Comparison of ENCODE assay signal across 8 cellular contexts in the genomic region with DNA sequence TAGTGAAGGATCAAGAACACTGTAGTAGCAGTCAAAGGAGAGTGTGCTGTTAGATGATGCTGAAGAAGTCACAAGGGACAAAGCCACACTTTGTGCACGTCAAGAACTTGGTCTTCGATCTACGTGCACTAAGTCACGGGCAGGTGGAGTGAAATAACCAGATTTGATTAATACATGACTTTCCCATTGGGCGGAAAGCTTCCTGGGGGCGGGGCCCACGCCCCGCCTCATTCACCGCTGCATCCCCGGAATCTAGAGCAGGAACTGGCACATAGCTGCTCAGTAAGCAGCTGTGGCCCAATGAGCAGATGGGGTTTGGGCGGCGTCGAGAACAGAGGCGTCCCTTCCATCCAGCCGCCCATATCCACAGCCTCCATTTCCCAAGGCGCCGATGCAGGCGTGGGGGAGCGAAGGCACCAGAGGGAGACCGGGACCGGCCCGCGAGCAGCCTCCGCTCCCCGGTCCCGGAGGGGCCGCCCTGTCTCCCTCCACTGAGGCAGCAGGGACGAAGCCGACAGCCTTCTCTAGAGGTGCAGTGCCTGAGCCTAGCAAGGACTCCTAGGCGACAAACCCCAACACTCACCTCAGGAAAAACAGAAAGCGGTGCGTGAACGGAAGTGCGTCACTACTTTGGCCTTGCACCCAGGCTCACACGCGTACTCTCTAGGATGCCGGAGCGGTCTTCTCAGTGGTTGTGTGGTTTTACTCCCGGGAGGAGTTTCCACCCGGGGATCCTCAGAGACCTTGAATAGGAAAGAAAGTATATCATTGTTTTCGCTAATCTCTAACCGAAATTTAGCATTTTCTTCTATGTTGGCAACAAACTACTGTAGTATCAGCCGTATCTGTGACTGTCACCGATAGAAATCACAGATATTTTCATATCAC. TPM values are rescaled to one million over a fixed set of nuclear protein-coding genes. Genes with fewer than 3 reads are reported as not detected.
DNase-seq lines count a peak whose midpoint lies in the region; ATAC-seq and TF ChIP-seq lines count a peak whose summit lies in the region.

No MANE protein-coding gene starts in this region.

- peak overlapping the region; percentile 73 for H3K27ac ChIP-seq in KMS-11

- DNase-seq in DMS79 treated with DMSO at 0.1 percent for 48 hours (lab: John Stamatoyannopoulos, UW) (peak; percentile 76), RPMI7951 (ENCODE audit: low read depth) (peak; percentile 92), fibroblast of mammary gland (ENCODE audit: low read depth) (peak; percentile 96)
- peak; percentile 61 to 91 (median 86) for DNase-seq in naive thymus-derived CD8-positive, alpha-beta T cell
- peak; percentile 79 for DNase-seq in stimulated activated naive B cell treated with anti-CD40 and anti-IgM and Interleukin-4, amounts not matched to agents 10 μg/mL and 1 μg/mL and 100 μg/mL, for 72 hours

- no peaks in the 10 kb centered on the region for H4K20me1 ChIP-seq in KMS-11 (ENCODE audit: insufficient read depth)

- H3K4me1 Mint-ChIP-seq in activated T-helper 17 cell treated with anti-CD3 and anti-CD28 coated beads, Interleukin-2, amount 50 U/mL, for 72 hours, result peaks cover 22% of the 10 kb centered on the region
- H3K4me1 Mint-ChIP-seq in naive thymus-derived CD8-positive, alpha-beta T cell, result peaks cover 16 to 21% (median 20%) of the 10 kb centered on the region in 4 donors
- peaks cover 10 to 15% of the 10 kb centered on the region in 2 donors for H3K4me1 Mint-ChIP-seq in stimulated activated naive B cell treated with anti-CD40 and anti-IgM and Interleukin-4, amounts not matched to agents 10 μg/mL and 1 μg/mL and 100 μg/mL, for 72 hours

- peaks cover 7% of the 10 kb centered on the region for H3K27me3 Mint-ChIP-seq in activated T-helper 17 cell treated with anti-CD3 and anti-CD28 coated beads, Interleukin-2, amount 50 U/mL, for 72 hours
- peaks cover 0 to 4% (median 0%) of the 10 kb centered on the region in 5 donors for H3K27me3 Mint-ChIP-seq in naive thymus-derived CD8-positive, alpha-beta T cell
- H3K27me3 Mint-ChIP-seq in stimulated activated naive B cell treated with anti-CD40 and anti-IgM and Interleukin-4, amounts not matched to agents 10 μg/mL and 1 μg/mL and 100 μg/mL, for 72 hours, result peaks cover 13% of the 10 kb centered on the region in 2 donors

- peak overlapping the region; percentile 93 for H2AFZ ChIP-seq in KMS-11 (ENCODE audit: low read depth)

- peak; percentile 86 for ATAC-seq in GM21786 (IDR thresholded peaks at IDR 0.05; ENCODE audit: unreplicated experiment)
- ATAC-seq in activated T-helper 17 cell treated with anti-CD3 and anti-CD28 coated beads, Interleukin-2, amount 50 U/mL, for 72 hours (replicated peaks), result peak; percentile 93
- peak; percentile 82 to 88 for ATAC-seq in naive thymus-derived CD8-positive, alpha-beta T cell
- peak; percentile 94 to 95 for ATAC-seq in stimulated activated naive B cell treated with anti-CD40 and anti-IgM and Interleukin-4, amounts not matched to agents 10 μg/mL and 1 μg/mL and 100 μg/mL, for 72 hours (replicated peaks)

- H3K36me3 ChIP-seq in KMS-11 (ENCODE audit: insufficient read depth), result no peaks in the 10 kb centered on the region

- H3K4me1 ChIP-seq in KMS-11 (ENCODE audit: low read depth, poor library complexity, severe bottlenecking), result peaks cover 7% of the 10 kb centered on the region

- H3K27ac Mint-ChIP-seq in activated T-helper 17 cell treated with anti-CD3 and anti-CD28 coated beads, Interleukin-2, amount 50 U/mL, for 72 hours, result peak overlapping the region; percentile 99
- peak overlapping the region; percentile 89 to 98 (median 96) for H3K27ac Mint-ChIP-seq in naive thymus-derived CD8-positive, alpha-beta T cell
- peak overlapping the region; percentile 96 for H3K27ac Mint-ChIP-seq in stimulated activated naive B cell treated with anti-CD40 and anti-IgM and Interleukin-4, amounts not matched to agents 10 μg/mL and 1 μg/mL and 100 μg/mL, for 72 hours

- no peak for TF ChIP-seq CTCF in KMS-11 (conservative IDR thresholded peaks at IDR 0.05; ENCODE audit: low read depth, low read length)
- no peak for TF ChIP-seq CTCF in fibroblast of mammary gland (conservative IDR thresholded peaks at IDR 0.05; ENCODE audit: control insufficient read depth, insufficient read depth, low read depth, low read length)

- H3K36me3 Mint-ChIP-seq in activated T-helper 17 cell treated with anti-CD3 and anti-CD28 coated beads, Interleukin-2, amount 50 U/mL, for 72 hours (ENCODE audit: low read depth), result peaks cover 18% of the 10 kb centered on the region
- peaks cover 0 to 3% (median 0%) of the 10 kb centered on the region in 3 donors for H3K36me3 Mint-ChIP-seq in naive thymus-derived CD8-positive, alpha-beta T cell
- peaks cover 2 to 10% of the 10 kb centered on the region in 2 donors for H3K36me3 Mint-ChIP-seq in stimulated activated naive B cell treated with anti-CD40 and anti-IgM and Interleukin-4, amounts not matched to agents 10 μg/mL and 1 μg/mL and 100 μg/mL, for 72 hours

- H3K4me3 Mint-ChIP-seq in activated T-helper 17 cell treated with anti-CD3 and anti-CD28 coated beads, Interleukin-2, amount 50 U/mL, for 72 hours, result peak overlapping the region; percentile 92
- peak overlapping the region; percentile 86 to 93 (median 92) for H3K4me3 Mint-ChIP-seq in naive thymus-derived CD8-positive, alpha-beta T cell
- peak overlapping the region; percentile 88 to 90 for H3K4me3 Mint-ChIP-seq in stimulated activated naive B cell treated with anti-CD40 and anti-IgM and Interleukin-4, amounts not matched to agents 10 μg/mL and 1 μg/mL and 100 μg/mL, for 72 hours

- H3K4me2 ChIP-seq in KMS-11, result peak overlapping the region; percentile 72

- no peaks in the 10 kb centered on the region for H3K27me3 ChIP-seq in KMS-11 (ENCODE audit: insufficient read depth, low read depth)

- H3K4me3 ChIP-seq in KMS-11 (IDR thresholded peaks at IDR 0.05; ENCODE audit: insufficient read depth, low read depth, low read length), result no peak overlapping the region
- peak overlapping the region; percentile 91 for H3K4me3 ChIP-seq in fibroblast of mammary gland (ENCODE audit: control insufficient read depth, low read depth, low read length)

- POLR2A ChIA-PET in naive thymus-derived CD8-positive, alpha-beta T cell (lab: Charles Lee), result interaction anchor here (0.9 to 2.1 kb wide), 2 partner anchors 23 to 81 kb away, joined by 7 to 30 read pairs; a partner anchor contains a TSS

- peaks cover 8% of the 10 kb centered on the region for H3K9me3 Mint-ChIP-seq in activated T-helper 17 cell treated with anti-CD3 and anti-CD28 coated beads, Interleukin-2, amount 50 U/mL, for 72 hours
- no peaks in the 10 kb centered on the region for H3K9me3 Mint-ChIP-seq in naive thymus-derived CD8-positive, alpha-beta T cell
- H3K9me3 Mint-ChIP-seq in stimulated activated naive B cell treated with anti-CD40 and anti-IgM and Interleukin-4, amounts not matched to agents 10 μg/mL and 1 μg/mL and 100 μg/mL, for 72 hours, result peaks cover 3 to 5% of the 10 kb centered on the region in 2 donors

- peak overlapping the region; percentile 65 for H3K9ac ChIP-seq in KMS-11

- no peaks in the 10 kb centered on the region for H3K79me2 ChIP-seq in KMS-11 (ENCODE audit: insufficient read depth, low read depth)

RNA-seq across cellular contexts. Expression of a gene that starts 4.9 kb away (rescaled TPM):
- 2.2 and 3.8 TPM in 2 replicates for total RNA-seq in RPMI7951 (2014; rRNA removed; shearing (Covaris generic))
- 1 to 10 TPM; 1.1 to 3.4 TPM for total RNA-seq in activated T-helper 17 cell treated with anti-CD3 and anti-CD28 coated beads, Interleukin-2, amount 50 U/mL, for 72 hours
- 10 to 100 TPM; 15.0 to 17.5 TPM for total RNA-seq in naive thymus-derived CD8-positive, alpha-beta T cell
- 1 to 10 TPM in 2 of 3 donors, under 1 TPM in 1; 0.27 to 2.3 (median 2.1) TPM for polyA plus RNA-seq in naive thymus-derived CD8-positive, alpha-beta T cell

RNA-seq across cellular contexts. Expression of a gene that starts 22.2 kb away (rescaled TPM):
- 9.1 and 10.2 TPM in 2 replicates for total RNA-seq in RPMI7951 (2014; rRNA removed; shearing (Covaris generic))
- 1 to 10 TPM; 6.8 to 9.3 TPM for total RNA-seq in activated T-helper 17 cell treated with anti-CD3 and anti-CD28 coated beads, Interleukin-2, amount 50 U/mL, for 72 hours
- total RNA-seq in naive thymus-derived CD8-positive, alpha-beta T cell, result 10 to 100 TPM; 17.6 to 18.2 TPM
- 1 to 10 TPM; 8.3 to 9.6 (median 8.4) TPM for polyA plus RNA-seq in naive thymus-derived CD8-positive, alpha-beta T cell

RNA-seq across cellular contexts. Expression of a gene that starts 42.0 kb away (rescaled TPM):
- total RNA-seq in RPMI7951 (2014; rRNA removed; shearing (Covaris generic)), result not detected in 2 replicates
- total RNA-seq in activated T-helper 17 cell treated with anti-CD3 and anti-CD28 coated beads, Interleukin-2, amount 50 U/mL, for 72 hours, result not detected
- not detected for total RNA-seq in naive thymus-derived CD8-positive, alpha-beta T cell
- polyA plus RNA-seq in naive thymus-derived CD8-positive, alpha-beta T cell, result not detected

RNA-seq across cellular contexts. Expression of a gene that starts 42.4 kb away (rescaled TPM):
- total RNA-seq in RPMI7951 (2014; rRNA removed; shearing (Covaris generic)), result not detected in 2 replicates
- not detected for total RNA-seq in activated T-helper 17 cell treated with anti-CD3 and anti-CD28 coated beads, Interleukin-2, amount 50 U/mL, for 72 hours
- not detected for total RNA-seq in naive thymus-derived CD8-positive, alpha-beta T cell
- not detected for polyA plus RNA-seq in naive thymus-derived CD8-positive, alpha-beta T cell
